ENCODE assay signal across 26 cellular contexts in the genomic region with DNA sequence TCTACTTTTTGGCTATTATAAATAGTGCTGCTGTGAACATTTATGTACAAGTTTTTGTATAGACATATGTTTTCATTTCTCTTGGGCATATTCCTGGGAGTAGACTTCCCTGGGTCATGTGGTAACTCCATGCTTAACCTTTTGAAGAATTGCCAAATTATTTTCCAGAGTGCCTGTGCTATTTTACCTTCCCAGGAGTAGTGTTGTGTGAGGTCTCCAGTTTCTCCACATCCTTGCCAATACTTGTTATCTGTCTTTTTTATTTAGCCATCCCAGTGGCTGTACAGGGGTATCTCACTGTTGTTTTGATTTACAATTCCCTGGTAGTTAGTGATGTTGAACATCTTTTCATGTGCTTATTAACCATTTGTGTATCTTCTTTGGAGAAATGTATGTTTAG.
"Had no signal": no experiment of that assay in that cellular context is flagged by ENCODE, and none has a peak within 500 bp of the region (broad histone marks: within the 10 kb centered on the region; RNA-seq: fewer than 3 reads in every experiment).

No MANE protein-coding gene starts in this region.

- H3K4me1 ChIP-seq: gastrocnemius medialis, heart right ventricle, left ventricle myocardium inferior, lower lobe of right lung had no signal

- H3K27ac ChIP-seq: coronary artery, dorsolateral prefrontal cortex, epithelial cell of prostate, esophagus squamous epithelium, gastrocnemius medialis, heart right ventricle, left ventricle myocardium inferior, lower lobe of right lung had no signal

- H3K4me3 ChIP-seq: coronary artery, dorsolateral prefrontal cortex, esophagus squamous epithelium, gastrocnemius medialis, heart right ventricle, left ventricle myocardium inferior, lower lobe of right lung, mucosa of descending colon had no signal

- H3K27me3 ChIP-seq: dorsolateral prefrontal cortex, esophagus squamous epithelium, gastrocnemius medialis, heart right ventricle had no signal

- H3K9me3 ChIP-seq: esophagus squamous epithelium, gastrocnemius medialis, heart right ventricle, left ventricle myocardium inferior, lower lobe of right lung, mucosa of descending colon had no signal

- ATAC-seq: effector memory CD8-positive, alpha-beta T cell; esophagus mucosa; gastrocnemius medialis; heart right ventricle; left colon; left lobe of liver; lower lobe of right lung; mucosa of descending colon had no signal

- DNase-seq: dermis blood vessel endothelial cell; dorsolateral prefrontal cortex; effector CD4-positive, alpha-beta T cell; effector memory CD8-positive, alpha-beta T cell; endodermal cell; erythroblast; esophagus squamous epithelium; foreskin fibroblast; foreskin melanocyte; gastrocnemius medialis; glutamatergic neuron; head of caudate nucleus; heart right ventricle; hippocampal formation; islet precursor cell; kidney; kidney glomerular epithelial cell; left colon; left ventricle myocardium inferior; lower lobe of right lung; mesenchymal stem cell; mucosa of descending colon had no signal
